ENCODE assay signal across 8 cellular contexts in genomic region chr5:125835293-125836172, GRCh38.
DNase-seq lines count a peak whose midpoint lies in the region; ATAC-seq and TF ChIP-seq lines count a peak whose summit lies in the region.

No MANE protein-coding gene starts in this region.

- H3K9me3 ChIP-seq in PC-9 (ENCODE audit: insufficient read depth, low read depth) (no peaks in the 10 kb centered on the region; the same call in 1 of the 2 replicates), osteoblast (ENCODE audit: low read depth, low read length) (no peaks in the 10 kb centered on the region)

- intact Hi-C loops in PC-9 (cut with micrococcal nuclease; ENCODE audit: unreplicated experiment), result no loop called here

- H3K9me2 ChIP-seq in PC-9 (ENCODE audit: insufficient read depth), result 0 out of 2 replicates have a peak, but pooled peaks cover 4% of the 10 kb centered on the region

- no peak overlapping the region for H2AFZ ChIP-seq in PC-9
- H2AFZ ChIP-seq in osteoblast (ENCODE audit: low read length), result peak overlapping the region; percentile 11

- no TSS peak for BruUV-seq in PC-9 (replicated peaks; lab: Mats Ljungman, UMichigan)

- no peaks in the 10 kb centered on the region for H3F3A ChIP-seq in PC-9 (ENCODE audit: insufficient read depth, low read depth)

- H3K27ac ChIP-seq in PC-9 (no peak overlapping the region), osteoblast (ENCODE audit: low read depth, low read length) (no peak overlapping the region)

- DNase-seq in GM13976 (ENCODE audit: low spot score) (peak; percentile 12), PC-9 (peak in 1 of 2 experiments; percentile 2), fibroblast of villous mesenchyme (ENCODE audit: low read depth) (peak; percentile 48), osteoblast (ENCODE audit: insufficient read length, low spot score, missing footprints) (peak; percentile 29), NOMO-1 treated with DMSO at 0.1 percent for 48 hours (lab: John Stamatoyannopoulos, UW; ENCODE audit: unreplicated experiment) (no peak), HPDE6-E6E7 (ENCODE audit: extremely low spot score) (no peak)
- DNase-seq in stimulated activated CD4-positive, alpha-beta T cell treated with anti-CD3 and anti-CD28 coated beads, Interleukin-15, amount 100 ng/mL, for 24 hours, result no peak

- H3K4me2 ChIP-seq in PC-9, result no peak overlapping the region
- H3K4me2 ChIP-seq in osteoblast (ENCODE audit: insufficient read depth, low read length), result peak overlapping the region; percentile 15

- H3K4me1 ChIP-seq in PC-9 (replicated peaks; ENCODE audit: insufficient read depth) (no peaks in the 10 kb centered on the region), osteoblast (ENCODE audit: insufficient read depth, low read length) (no peaks in the 10 kb centered on the region)

- in situ Hi-C loops in GM13976 (cut with MboI; ENCODE audit: low sequenced_read_pairs, unreplicated experiment), result no loop called here

- H3K4me3 ChIP-seq in PC-9 (no peak overlapping the region), fibroblast of villous mesenchyme (ENCODE audit: low read depth, low read length) (no peak overlapping the region), osteoblast (ENCODE audit: insufficient read depth, low read length) (no peak overlapping the region)

- H4K20me1 ChIP-seq in PC-9 (ENCODE audit: insufficient read depth), result no peaks in the 10 kb centered on the region
- no peaks in the 10 kb centered on the region for H4K20me1 ChIP-seq in osteoblast (ENCODE audit: insufficient read depth, low read length)

- H3K36me3 ChIP-seq in PC-9 (ENCODE audit: low read depth) (no peaks in the 10 kb centered on the region), osteoblast (ENCODE audit: insufficient read depth, low read length) (no peaks in the 10 kb centered on the region)

- POLR2A ChIA-PET in PC-9 (lab: Charles Lee; ENCODE audit: unreplicated experiment), result no interaction called here

- TF ChIP-seq CTCF in GM13976 (IDR thresholded peaks at IDR 0.05; ENCODE audit: borderline replicate concordance, control extremely low read depth, extremely low read depth, insufficient read depth, missing control alignments) (peak; percentile 36), PC-9 (conservative IDR thresholded peaks at IDR 0.05) (peak; percentile 64), fibroblast of villous mesenchyme (IDR thresholded peaks at IDR 0.05; ENCODE audit: insufficient read depth, low read depth, low read length) (peak; percentile 85), osteoblast (IDR thresholded peaks at IDR 0.05; ENCODE audit: extremely low read depth, low read depth, low read length) (peak; percentile 69)

- H3K27me3 ChIP-seq in PC-9 (ENCODE audit: insufficient read depth, low read depth) (no peaks in the 10 kb centered on the region), osteoblast (ENCODE audit: insufficient read depth, low read length) (no peaks in the 10 kb centered on the region)

- no peaks in the 10 kb centered on the region for H3K79me2 ChIP-seq in PC-9 (ENCODE audit: low read depth)
- no peaks in the 10 kb centered on the region for H3K79me2 ChIP-seq in osteoblast (ENCODE audit: insufficient read depth, low read length)

- peak; percentile 68 for ATAC-seq in HG02610 (IDR thresholded peaks at IDR 0.05; ENCODE audit: unreplicated experiment)

- CTCF ChIA-PET in PC-9 (lab: Charles Lee), result no interaction called here

Comparison
In these comparisons a context has a peak if more than half of its experiments do, and no peak if none do; other contexts are left out.
1. DNase-seq: peak in GM13976 (single experiment), fibroblast of villous mesenchyme (single experiment) and osteoblast (single experiment); none in NOMO-1 treated with DMSO at 0.1 percent for 48 hours (single experiment), HPDE6-E6E7 (single experiment) and stimulated activated CD4-positive, alpha-beta T cell treated with anti-CD3 and anti-CD28 coated beads, Interleukin-15, amount 100 ng/mL, for 24 hours (single experiment).
2. Peak in every context shown above with its lines, with median percentiles within 50 percentile points of each other: CTCF ChIP-seq.